Comparison of ENCODE assay signal across 8 cellular contexts in genomic region chr17:1715803-1716075, GRCh38. TPM values are rescaled to one million over a fixed set of nuclear protein-coding genes. Genes with fewer than 3 reads are reported as not detected.
DNase-seq lines count a peak whose midpoint lies in the region; ATAC-seq, FAIRE-seq and TF ChIP-seq lines count a peak whose summit lies in the region.

No MANE protein-coding gene starts in this region.

- H3K4me2 ChIP-seq in A549 = peak overlapping the region; percentile 99

- peaks cover 29% of the 10 kb centered on the region for H3K36me3 Mint-ChIP-seq in chondrocyte (ENCODE audit: low read depth)

- no peaks in the 10 kb centered on the region for H3K9me3 Mint-ChIP-seq in chondrocyte (ENCODE audit: low read depth)

- no peak for TF ChIP-seq CTCF in A549 (IDR thresholded peaks at IDR 0.05)
- TF ChIP-seq CTCF in chondrocyte (IDR thresholded peaks at IDR 0.05) = peak; percentile 8
- no peak for TF ChIP-seq CTCF in GM10266 (IDR thresholded peaks at IDR 0.05; ENCODE audit: control insufficient read depth, insufficient read depth, low read depth, missing control alignments)

- no peak for TF ChIP-seq POLR2A in A549 (IDR thresholded peaks at IDR 0.05; ENCODE audit: low read length)

- H3K4me3 Mint-ChIP-seq in chondrocyte (ENCODE audit: unreplicated experiment) = peak overlapping the region; percentile 97

- peak overlapping the region; percentile 93 to 95 for H3K27ac ChIP-seq in A549
- peak overlapping the region; percentile 84; the same call in 1 of the 2 replicates for H3K27ac ChIP-seq in HUES64 (ENCODE audit: low read depth, low read length)
- peak overlapping the region; percentile 98 for H3K27ac ChIP-seq in muscle layer of duodenum (ENCODE audit: low read length)

- DNase-seq in A549 (ENCODE audit: low read depth in 1 of 2, low spot score in 1 of 2) = no peak
- no peak for DNase-seq in chondrocyte (ENCODE audit: low spot score)
- DNase-seq in GM10266 (ENCODE audit: extremely low spot score) = no peak
- DNase-seq in GM19238 (ENCODE audit: insufficient read length, low spot score) = no peak
- DNase-seq in SW480 (ENCODE audit: low spot score) = no peak
- no peak for DNase-seq in iPS-NIHi7 (ENCODE audit: extremely low spot score)

- POLR2A ChIA-PET in A549 (lab: Yijun Ruan, JAX) = interaction anchor here (0.7 to 3.4 kb wide), 20 partner anchors 8 to 329 kb away, joined by 3 to 43 read pairs (median 10); partner anchors contain the start of genes PRPF8, RILP and SLC43A2

- no peaks in the 10 kb centered on the region for H3K27me3 Mint-ChIP-seq in chondrocyte (ENCODE audit: low read depth)

- peak overlapping the region; percentile 98 for H3K27ac Mint-ChIP-seq in chondrocyte (ENCODE audit: unreplicated experiment)

- CTCF ChIA-PET in A549 (lab: Yijun Ruan, JAX) = interaction anchor here (0.9 to 23.8 kb wide), 11 partner anchors 15 to 326 kb away, joined by 3 to 591 read pairs (median 6); partner anchors contain the start of genes OVCA2, RILP and SERPINF1

- H3K4me1 Mint-ChIP-seq in chondrocyte (ENCODE audit: low read depth) = peaks cover 49% of the 10 kb centered on the region

- 0% methylated on average over 1 of the region's 23 CpGs for WGBS in A549 (ENCODE audit: missing lambda C conversion rate)
- 0% methylated on average over 20 of the region's 23 CpGs for WGBS in HUES64

- H3K27me3 ChIP-seq in HUES64 (ENCODE audit: insufficient read depth, low read length) (peaks cover 6% of the 10 kb centered on the region; the same call in 1 of the 2 replicates), muscle layer of duodenum (ENCODE audit: low read depth, low read length) (no peaks in the 10 kb centered on the region)

- no peak for TF ChIP-seq RAD21 in A549 (conservative IDR thresholded peaks at IDR 0.05 in 1 of 2, IDR thresholded peaks at IDR 0.05 in 1 of 2)

- no peak overlapping the region for H3K9ac ChIP-seq in HUES64 (ENCODE audit: low read depth, low read length)

- no peak for FAIRE-seq in A549 (lab: Jason Lieb, UNC)

- H3K4me1 ChIP-seq in A549 (peaks cover 54% of the 10 kb centered on the region), HUES64 (ENCODE audit: insufficient read depth, low read length) (peaks cover 26% of the 10 kb centered on the region; the same call in 1 of the 2 replicates), muscle layer of duodenum (ENCODE audit: control insufficient read depth in 1 of 2, insufficient read depth in 2 of 2, low read length in 2 of 2) (peaks cover 17 to 39% of the 10 kb centered on the region in 2 donors)

- H3K9me3 ChIP-seq in A549 (no peaks in the 10 kb centered on the region), HUES64 (ENCODE audit: insufficient read depth, low read depth, low read length) (no peaks in the 10 kb centered on the region), muscle layer of duodenum (ENCODE audit: control insufficient read depth in 1 of 2, low read length in 2 of 2) (no peaks in the 10 kb centered on the region)

- H3K36me3 ChIP-seq in HUES64 (ENCODE audit: insufficient read depth, low read length) (peaks cover 21% of the 10 kb centered on the region; the same call in 1 of the 2 replicates), muscle layer of duodenum (ENCODE audit: control insufficient read depth in 1 of 2, insufficient read depth in 2 of 2, low read length in 2 of 2) (peaks cover 27 to 43% of the 10 kb centered on the region in 2 donors)

- no peak for ATAC-seq in A549

- H3K4me3 ChIP-seq in A549 = peak overlapping the region; percentile 87
- H3K4me3 ChIP-seq in HUES64 (ENCODE audit: low read length) = peak overlapping the region; percentile 75
- H3K4me3 ChIP-seq in muscle layer of duodenum (ENCODE audit: low read depth in 1 of 2, low read length in 2 of 2) = peak overlapping the region; percentile 71 to 92

- TF ChIP-seq EP300 in A549 (IDR thresholded peaks at IDR 0.05) = no peak

TF ChIP-seq in A549, 52 proteins besides CTCF, POLR2A, EP300 and RAD21:
- TF ChIP-seq PBX3 (IDR thresholded peaks at IDR 0.05) (no peak), CBX2 (IDR thresholded peaks at IDR 0.05; ENCODE audit: borderline replicate concordance, low read depth) (no peak), PHF8 (IDR thresholded peaks at IDR 0.05; ENCODE audit: borderline replicate concordance, low read depth) (peak; percentile 93), BCL3 (IDR thresholded peaks at IDR 0.05) (no peak), JUN (IDR thresholded peaks at IDR 0.05) (no peak)

RNA-seq across cellular contexts. Expression of gene TLCD2, which starts 5.6 kb away (rescaled TPM):
- polyA plus RNA-seq in A549 (2011; rRNA removed) (3.4 and 4.5 TPM in 2 replicates), A549 (2017; fragmentation: RNase III; extraction: RNeasy Plus Mini Kit Qiagen cat#74134 plus additional on column Dnase treatment) (3.1 to 3.8 TPM (median 3.5 TPM) in 3 replicates)
- 0.70 and 0.96 TPM in 2 replicates for polyA plus RNA-seq in A549 (2012; cell fraction: cytosol; rRNA removed)
- 0.71 and 0.89 TPM in 2 replicates for polyA plus RNA-seq in A549 (2012; cell fraction: nucleus; rRNA removed)
- 3.7 and 4.3 TPM in 2 replicates for polyA minus RNA-seq in A549 (2011; rRNA and poly(A)+ RNA removed)
- polyA plus RNA-seq in HUES64 (2013, experiment 1 of 2) = 0.15 TPM
- 0.32 TPM for polyA plus RNA-seq in HUES64 (2013, experiment 2 of 2)
- total RNA-seq in chondrocyte = 5.6 to 9.5 TPM (median 9.2 TPM) in 3 replicates

RNA-seq across cellular contexts. Expression of gene WDR81, which starts 8.8 kb away (rescaled TPM):
- polyA plus RNA-seq in A549 (2011; rRNA removed) = 4.6 and 4.9 TPM in 2 replicates
- 14.4 and 20.1 TPM in 2 replicates for polyA plus RNA-seq in A549 (2012; cell fraction: cytosol; rRNA removed)
- 71.8 and 82.1 TPM in 2 replicates for polyA plus RNA-seq in A549 (2012; cell fraction: nucleus; rRNA removed)
- polyA plus RNA-seq in A549 (2017; fragmentation: RNase III; extraction: RNeasy Plus Mini Kit Qiagen cat#74134 plus additional on column Dnase treatment) = 22.6 to 26.8 TPM (median 25.5 TPM) in 3 replicates
- 8.8 and 11.0 TPM in 2 replicates for polyA minus RNA-seq in A549 (2011; rRNA and poly(A)+ RNA removed)
- polyA plus RNA-seq in HUES64 (2013, experiment 1 of 2) = 8.6 TPM
- polyA plus RNA-seq in HUES64 (2013, experiment 2 of 2) = 5.3 TPM
- 14.8 to 18.6 TPM (median 16.2 TPM) in 3 replicates for total RNA-seq in chondrocyte

RNA-seq across cellular contexts. Expression of gene SERPINF2, which starts 26.9 kb away (rescaled TPM):
- polyA plus RNA-seq in A549 (2011; rRNA removed) (2.1 and 2.7 TPM in 2 replicates), A549 (2017; fragmentation: RNase III; extraction: RNeasy Plus Mini Kit Qiagen cat#74134 plus additional on column Dnase treatment) (2.4 to 2.9 TPM (median 2.7 TPM) in 3 replicates)
- 2.8 and 3.6 TPM in 2 replicates for polyA plus RNA-seq in A549 (2012; cell fraction: cytosol; rRNA removed)
- 3.9 and 4.4 TPM in 2 replicates for polyA plus RNA-seq in A549 (2012; cell fraction: nucleus; rRNA removed)
- 1.9 and 2.3 TPM in 2 replicates for polyA minus RNA-seq in A549 (2011; rRNA and poly(A)+ RNA removed)
- 1.0 TPM for polyA plus RNA-seq in HUES64 (2013, experiment 1 of 2)
- polyA plus RNA-seq in HUES64 (2013, experiment 2 of 2) = 1.1 TPM
- total RNA-seq in chondrocyte = 0.15 to 0.24 TPM (median 0.15 TPM) in 3 replicates

RNA-seq across cellular contexts. Expression of gene PRPF8, which starts 31.1 kb away (rescaled TPM):
- polyA plus RNA-seq in A549 (2011; rRNA removed) = 263 and 374 TPM in 2 replicates
- polyA plus RNA-seq in A549 (2012; cell fraction: cytosol; rRNA removed) = 225 and 261 TPM in 2 replicates
- polyA plus RNA-seq in A549 (2012; cell fraction: nucleus; rRNA removed) = 743 and 891 TPM in 2 replicates
- 228 to 250 TPM (median 234 TPM) in 3 replicates for polyA plus RNA-seq in A549 (2017; fragmentation: RNase III; extraction: RNeasy Plus Mini Kit Qiagen cat#74134 plus additional on column Dnase treatment)
- polyA minus RNA-seq in A549 (2011; rRNA and poly(A)+ RNA removed) = 1,065 and 1,094 TPM in 2 replicates
- 180 TPM for polyA plus RNA-seq in HUES64 (2013, experiment 1 of 2)
- polyA plus RNA-seq in HUES64 (2013, experiment 2 of 2) = 184 TPM
- total RNA-seq in chondrocyte = 164 to 235 TPM (median 164 TPM) in 3 replicates

RNA-seq across cellular contexts. Expression of gene SERPINF1, which starts 46.1 kb away (rescaled TPM):
- 11.5 and 13.7 TPM in 2 replicates for polyA plus RNA-seq in A549 (2011; rRNA removed)
- polyA plus RNA-seq in A549 (2012; cell fraction: cytosol; rRNA removed) = 4.7 and 7.2 TPM in 2 replicates
- 8.7 and 12.9 TPM in 2 replicates for polyA plus RNA-seq in A549 (2012; cell fraction: nucleus; rRNA removed)
- 2.3 to 3.4 TPM (median 3.0 TPM) in 3 replicates for polyA plus RNA-seq in A549 (2017; fragmentation: RNase III; extraction: RNeasy Plus Mini Kit Qiagen cat#74134 plus additional on column Dnase treatment)
- polyA minus RNA-seq in A549 (2011; rRNA and poly(A)+ RNA removed) = 8.2 and 8.7 TPM in 2 replicates
- 22.2 TPM for polyA plus RNA-seq in HUES64 (2013, experiment 1 of 2)
- polyA plus RNA-seq in HUES64 (2013, experiment 2 of 2) = 24.5 TPM
- 14.6 to 69.2 TPM (median 15.2 TPM) in 3 replicates for total RNA-seq in chondrocyte
